In the genomic region with DNA sequence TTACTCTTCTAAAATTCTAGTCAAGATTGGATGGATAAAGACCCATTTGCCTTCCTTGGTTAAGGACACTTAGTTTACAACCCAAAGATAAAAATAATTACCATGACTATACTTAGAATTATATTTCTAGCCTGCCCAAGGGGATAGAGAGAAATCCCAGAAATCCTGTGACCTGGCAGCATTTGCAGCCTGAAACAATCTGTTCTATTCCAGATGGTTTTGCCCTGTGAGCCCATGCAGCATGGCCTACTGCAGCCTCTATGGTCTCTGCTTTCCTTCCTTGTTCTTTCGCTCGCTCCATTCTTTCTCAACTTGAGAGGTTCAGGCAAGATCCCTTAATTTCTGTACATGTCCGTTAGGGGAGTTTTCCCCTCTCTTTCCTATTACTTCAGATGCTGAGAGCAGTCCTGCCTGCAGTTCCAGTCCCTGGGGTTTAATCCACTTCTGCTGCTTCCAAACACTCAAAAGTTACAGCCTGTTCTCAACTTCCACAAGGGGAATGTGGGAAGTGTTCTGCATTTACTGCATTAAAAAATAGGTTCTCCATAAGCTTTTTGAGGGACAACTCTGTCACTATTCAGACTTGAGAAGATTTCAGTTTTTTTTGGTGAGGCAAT, we compare ENCODE assay signal across 14 cellular contexts.
"Had no signal": no experiment of that assay in that cellular context is flagged by ENCODE, and none has a peak within 500 bp of the region (broad histone marks: within the 10 kb centered on the region; RNA-seq: fewer than 3 reads in every experiment).

No MANE protein-coding gene starts in this region.

- H3K4me3 ChIP-seq: left lung, pancreas, sigmoid colon, spleen had no signal

- DNase-seq: activated CD4-positive, alpha-beta T cell treated with anti-CD3 and anti-CD28 coated beads, Interleukin-2, amount 50 U/mL, for 48 hours; activated gamma-delta T cell treated with Interleukin-2 at 50 U/mL for 16 hours; effector CD8-positive, alpha-beta T cell; foreskin fibroblast; kidney; left lung; pancreas; sigmoid colon; spleen; stimulated activated CD4-positive, alpha-beta T cell treated with anti-CD3 and anti-CD28 coated beads, Interleukin-4, amount 100 ng/mL, for 4 hours; SW 1271; T-helper 2 cell had no signal

- H3K27me3 ChIP-seq: pancreas, sigmoid colon had no signal

- H3K36me3 ChIP-seq: left lung, pancreas, sigmoid colon, spleen had no signal

- H3K27ac ChIP-seq: left lung, pancreas, sigmoid colon, spleen had no signal

- ATAC-seq: esophagus mucosa; left lung; pancreas; stimulated activated memory B cell treated with anti-CD40 and anti-IgM and Interleukin-4, amounts not matched to agents 10 μg/mL and 1 μg/mL and 100 μg/mL, for 72 hours had no signal

- H3K4me1 ChIP-seq: left lung, pancreas, sigmoid colon, spleen had no signal

- H3K9me3 ChIP-seq: left lung, pancreas, sigmoid colon, spleen had no signal
